In the genomic region with DNA sequence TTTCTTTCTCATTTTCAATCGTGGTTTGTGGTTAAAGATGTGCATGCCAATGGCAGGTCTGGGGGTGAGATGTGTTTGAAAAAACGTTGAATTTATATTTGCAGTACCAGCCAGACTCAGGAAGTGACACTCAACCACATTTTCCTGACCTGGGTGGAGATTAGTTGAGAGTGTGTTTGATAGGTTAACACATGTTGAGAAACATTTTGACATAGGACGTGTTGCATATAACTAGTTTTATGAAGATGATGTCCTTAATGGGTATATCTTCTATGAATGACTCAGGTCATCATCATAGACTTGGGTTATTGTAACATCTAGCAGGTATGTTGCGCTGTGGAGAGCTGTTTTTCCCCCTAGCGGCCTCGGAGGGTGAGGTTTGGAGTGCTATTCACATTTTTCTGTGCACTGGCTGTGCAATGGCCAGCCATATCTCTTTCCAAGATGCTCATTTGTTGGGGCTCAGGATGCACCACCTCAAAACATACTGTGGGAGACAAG, we compare ENCODE assay signal across 8 cellular contexts.
DNase-seq lines count a peak whose midpoint lies in the region; ATAC-seq and TF ChIP-seq lines count a peak whose summit lies in the region.

No MANE protein-coding gene starts in this region.

- ATAC-seq in GM19438 (IDR thresholded peaks at IDR 0.05; ENCODE audit: low read depth, unreplicated experiment) (peak; percentile 87), HG03457 (IDR thresholded peaks at IDR 0.05; ENCODE audit: unreplicated experiment) (peak; percentile 90)

- no peak overlapping the region for H3K4me3 ChIP-seq in astrocyte of the cerebellum (ENCODE audit: low read depth, low read length)

- peak; percentile 31 for TF ChIP-seq CTCF in astrocyte of the cerebellum (IDR thresholded peaks at IDR 0.05; ENCODE audit: low read depth, low read length, missing control alignments)

- in situ Hi-C loops in astrocyte of the cerebellum (cut with HindIII; ENCODE audit: low sequenced_read_pairs), result no loop called here

- DNase-seq in AML-193 (lab: John Stamatoyannopoulos, UW) (peak; percentile 95 to 98), T-helper 2 cell (peak; percentile 16 to 99 (median 56)), astrocyte of the cerebellum (ENCODE audit: low read depth) (no peak), AG08395 (ENCODE audit: low spot score) (no peak), NCI-H1092 (lab: John Stamatoyannopoulos, UW) (no peak)
- peak; percentile 60 for DNase-seq in stimulated activated CD4-positive, alpha-beta T cell treated with anti-CD3 and anti-CD28 coated beads, Interleukin-2, amount 100 ng/mL, for 4 hours (ENCODE audit: low read depth)

Comparison
In these comparisons a context has a peak if more than half of its experiments do, and no peak if none do; other contexts are left out.
1. DNase-seq: peak in AML-193 (2 of 2), T-helper 2 cell (5 of 5) and stimulated activated CD4-positive, alpha-beta T cell treated with anti-CD3 and anti-CD28 coated beads, Interleukin-2, amount 100 ng/mL, for 4 hours (single experiment); none in astrocyte of the cerebellum (single experiment), AG08395 (single experiment) and NCI-H1092 (single experiment).